ENCODE assay signal across 8 cellular contexts in genomic region chr18:37778417-37779165, GRCh38.
DNase-seq lines count a peak whose midpoint lies in the region; ATAC-seq, FAIRE-seq and TF ChIP-seq lines count a peak whose summit lies in the region.

No MANE protein-coding gene starts in this region.

- ATAC-seq in GM23338 = peak; percentile 96

- no peaks in the 10 kb centered on the region for H3K9me2 ChIP-seq in GM23338 (ENCODE audit: insufficient read depth)

- H3K4me1 ChIP-seq in GM23338 (ENCODE audit: insufficient read depth) = no peaks in the 10 kb centered on the region
- H3K4me1 ChIP-seq in endothelial cell of umbilical vein (ENCODE audit: control insufficient read depth, extremely low read depth, insufficient read depth, low read length) = no peaks in the 10 kb centered on the region
- no peaks in the 10 kb centered on the region for H3K4me1 ChIP-seq in vagina

- intact Hi-C loops in endothelial cell of umbilical vein (cut with micrococcal nuclease) (no loop called here), vagina (cut with DNase I) (no loop called here)

- no TSS peak for BruUV-seq in endothelial cell of umbilical vein (replicated peaks; lab: Mats Ljungman, UMichigan)

- dilution Hi-C loops in endothelial cell of umbilical vein (cut with MboI; ENCODE audit: extremely low pct_ligation_motif_present, low sequenced_read_pairs) = no loop called here

- H3K27ac Mint-ChIP-seq in GM23338 = no peak overlapping the region
- no peak overlapping the region for H3K27ac Mint-ChIP-seq in nephron

- POLR2A ChIA-PET in endothelial cell of umbilical vein (lab: Charles Lee) = no interaction called here

- no peaks in the 10 kb centered on the region for H3K36me3 Mint-ChIP-seq in GM23338 (ENCODE audit: low read depth)
- H3K36me3 Mint-ChIP-seq in nephron (ENCODE audit: low read depth) = no peaks in the 10 kb centered on the region

- H3K27me3 Mint-ChIP-seq in GM23338 (ENCODE audit: insufficient read depth, low read depth, poor library complexity) (no peaks in the 10 kb centered on the region), nephron (ENCODE audit: low read depth) (peaks cover 4% of the 10 kb centered on the region)

- H3K9me1 ChIP-seq in endothelial cell of umbilical vein (replicated peaks; ENCODE audit: control insufficient read depth, extremely low read depth, insufficient read depth, low read length) = no peaks in the 10 kb centered on the region

- TF ChIP-seq POLR2A in endothelial cell of umbilical vein (IDR thresholded peaks at IDR 0.05; ENCODE audit: low read depth, low read length) = no peak
- TF ChIP-seq POLR2A in vagina (IDR thresholded peaks at IDR 0.05) = no peak

- H3K4me2 ChIP-seq in GM23338 = peak overlapping the region; percentile 64; the same call in 1 of the 2 replicates
- H3K4me2 ChIP-seq in endothelial cell of umbilical vein (ENCODE audit: insufficient read depth, low read length) = no peak overlapping the region

- DNase-seq in NCI-H1105 treated with DMSO at 0.1 percent for 48 hours (lab: John Stamatoyannopoulos, UW) (peak; percentile 22), NCI-H1105 (lab: John Stamatoyannopoulos, UW) (no peak), GM23338 (ENCODE audit: low spot score) (peak; percentile 92), M059J (ENCODE audit: low read depth) (peak; percentile 33), T1000 (lab: John Stamatoyannopoulos, UW) (peak; percentile 2), endothelial cell of umbilical vein (ENCODE audit: low read depth, low spot score) (peak; percentile 5), vagina (ENCODE audit: extremely low spot score in 2 of 2) (no peak)

- H3F3A ChIP-seq in GM23338 (replicated peaks; ENCODE audit: low read depth) = no peaks in the 10 kb centered on the region

- peak; percentile 86 to 98 for TF ChIP-seq CTCF in GM23338 (conservative IDR thresholded peaks at IDR 0.05; ENCODE audit: low read depth in 2 of 2)
- peak; percentile 55 to 75 for TF ChIP-seq CTCF in endothelial cell of umbilical vein (IDR thresholded peaks at IDR 0.05; ENCODE audit: extremely low read depth in 1 of 2, insufficient read depth in 1 of 2, low read depth in 1 of 2, low read length in 2 of 2)
- peak; percentile 87 to 92 (median 90) for TF ChIP-seq CTCF in nephron (IDR thresholded peaks at IDR 0.05; ENCODE audit: unreplicated experiment in 3 of 3)
- peak; percentile 11 to 35 (median 23) for TF ChIP-seq CTCF in vagina (IDR thresholded peaks at IDR 0.05)

- no peaks in the 10 kb centered on the region for H3K36me3 ChIP-seq in GM23338 (ENCODE audit: insufficient read depth)
- H3K36me3 ChIP-seq in endothelial cell of umbilical vein (ENCODE audit: control insufficient read depth in 2 of 2, extremely low read depth in 1 of 2, insufficient read depth in 2 of 2, low read length in 2 of 2) = no peaks in the 10 kb centered on the region
- H3K36me3 ChIP-seq in vagina = no peaks in the 10 kb centered on the region

- CTCF ChIA-PET in endothelial cell of umbilical vein (lab: Charles Lee) = interaction anchor here (0.6 kb wide), 1 partner anchor 1796 kb away, joined by 3 read pairs; no protein-coding TSS in a partner anchor

- H3K9me3 ChIP-seq in endothelial cell of umbilical vein (replicated peaks; ENCODE audit: control insufficient read depth, insufficient read depth, low read length) (no peaks in the 10 kb centered on the region), vagina (no peaks in the 10 kb centered on the region)

- H3K4me3 ChIP-seq in GM23338 (peak overlapping the region; percentile 17; the same call in 1 of the 2 replicates), endothelial cell of umbilical vein (replicated peaks in 1 of 3; ENCODE audit: insufficient read depth in 1 of 3, low read depth in 1 of 3, low read length in 3 of 3) (no peak overlapping the region), vagina (no peak overlapping the region)

- H3K27ac ChIP-seq in GM23338 (ENCODE audit: low read depth) (no peak overlapping the region), endothelial cell of umbilical vein (ENCODE audit: insufficient read depth, low read depth, low read length) (no peak overlapping the region), vagina (no peak overlapping the region)

- no peak overlapping the region for H3K9ac ChIP-seq in endothelial cell of umbilical vein (replicated peaks; ENCODE audit: extremely low read depth, insufficient read depth, low read length)

- no peaks in the 10 kb centered on the region for H3K4me1 Mint-ChIP-seq in GM23338
- no peaks in the 10 kb centered on the region for H3K4me1 Mint-ChIP-seq in nephron

- H3K9me3 Mint-ChIP-seq in GM23338 (no peaks in the 10 kb centered on the region), nephron (no peaks in the 10 kb centered on the region)

- FAIRE-seq in endothelial cell of umbilical vein (lab: Jason Lieb, UNC) = no peak

- H3K79me2 ChIP-seq in GM23338 (replicated peaks; ENCODE audit: insufficient read depth) = no peaks in the 10 kb centered on the region
- no peaks in the 10 kb centered on the region for H3K79me2 ChIP-seq in endothelial cell of umbilical vein (ENCODE audit: control insufficient read depth, insufficient read depth, low read length)

- no peaks in the 10 kb centered on the region for H4K20me1 ChIP-seq in GM23338 (replicated peaks; ENCODE audit: insufficient read depth)
- no peaks in the 10 kb centered on the region for H4K20me1 ChIP-seq in endothelial cell of umbilical vein (replicated peaks; ENCODE audit: control insufficient read depth, extremely low read depth, insufficient read depth, low read length)

- no peaks in the 10 kb centered on the region for H3K27me3 ChIP-seq in GM23338 (ENCODE audit: insufficient read depth)
- no peaks in the 10 kb centered on the region for H3K27me3 ChIP-seq in endothelial cell of umbilical vein (ENCODE audit: control insufficient read depth in 2 of 2, insufficient read depth in 2 of 2, low read length in 2 of 2)
- H3K27me3 ChIP-seq in vagina = no peaks in the 10 kb centered on the region

- H3K4me3 Mint-ChIP-seq in GM23338 = no peak overlapping the region
- no peak overlapping the region for H3K4me3 Mint-ChIP-seq in nephron

- H2AFZ ChIP-seq in GM23338 (peak overlapping the region; percentile 87; the same call in 1 of the 2 replicates), endothelial cell of umbilical vein (ENCODE audit: low read depth, low read length) (no peak overlapping the region)

TF ChIP-seq in GM23338, 12 proteins besides CTCF, POLR2A, EP300 and RAD21 (continues in another document):
- TF ChIP-seq EZH2 (IDR thresholded peaks at IDR 0.05; ENCODE audit: low read depth, unreplicated experiment) (no peak), ZNF331 (CRISPR knock-in tag; IDR thresholded peaks at IDR 0.05; ENCODE audit: low read depth) (no peak), JUNB (IDR thresholded peaks at IDR 0.05; ENCODE audit: unreplicated experiment) (no peak)
- TF ChIP-seq, protein P1, sequence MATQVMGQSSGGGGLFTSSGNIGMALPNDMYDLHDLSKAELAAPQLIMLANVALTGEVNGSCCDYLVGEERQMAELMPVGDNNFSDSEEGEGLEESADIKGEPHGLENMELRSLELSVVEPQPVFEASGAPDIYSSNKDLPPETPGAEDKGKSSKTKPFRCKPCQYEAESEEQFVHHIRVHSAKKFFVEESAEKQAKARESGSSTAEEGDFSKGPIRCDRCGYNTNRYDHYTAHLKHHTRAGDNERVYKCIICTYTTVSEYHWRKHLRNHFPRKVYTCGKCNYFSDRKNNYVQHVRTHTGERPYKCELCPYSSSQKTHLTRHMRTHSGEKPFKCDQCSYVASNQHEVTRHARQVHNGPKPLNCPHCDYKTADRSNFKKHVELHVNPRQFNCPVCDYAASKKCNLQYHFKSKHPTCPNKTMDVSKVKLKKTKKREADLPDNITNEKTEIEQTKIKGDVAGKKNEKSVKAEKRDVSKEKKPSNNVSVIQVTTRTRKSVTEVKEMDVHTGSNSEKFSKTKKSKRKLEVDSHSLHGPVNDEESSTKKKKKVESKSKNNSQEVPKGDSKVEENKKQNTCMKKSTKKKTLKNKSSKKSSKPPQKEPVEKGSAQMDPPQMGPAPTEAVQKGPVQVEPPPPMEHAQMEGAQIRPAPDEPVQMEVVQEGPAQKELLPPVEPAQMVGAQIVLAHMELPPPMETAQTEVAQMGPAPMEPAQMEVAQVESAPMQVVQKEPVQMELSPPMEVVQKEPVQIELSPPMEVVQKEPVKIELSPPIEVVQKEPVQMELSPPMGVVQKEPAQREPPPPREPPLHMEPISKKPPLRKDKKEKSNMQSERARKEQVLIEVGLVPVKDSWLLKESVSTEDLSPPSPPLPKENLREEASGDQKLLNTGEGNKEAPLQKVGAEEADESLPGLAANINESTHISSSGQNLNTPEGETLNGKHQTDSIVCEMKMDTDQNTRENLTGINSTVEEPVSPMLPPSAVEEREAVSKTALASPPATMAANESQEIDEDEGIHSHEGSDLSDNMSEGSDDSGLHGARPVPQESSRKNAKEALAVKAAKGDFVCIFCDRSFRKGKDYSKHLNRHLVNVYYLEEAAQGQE (IDR thresholded peaks at IDR 0.05; ENCODE audit: unreplicated experiment) = no peak

TF ChIP-seq in endothelial cell of umbilical vein, 7 proteins besides CTCF, POLR2A, EP300 and RAD21:
- TF ChIP-seq FOS (IDR thresholded peaks at IDR 0.05; ENCODE audit: borderline replicate concordance, insufficient read depth, low read length) (no peak), EZH2 (IDR thresholded peaks at IDR 0.05; ENCODE audit: borderline replicate concordance, low read depth, low read length, severe bottlenecking) (no peak), POLR2AphosphoS5 (IDR thresholded peaks at IDR 0.05; ENCODE audit: insufficient read depth, low read depth, low read length) (no peak), GATA2 (IDR thresholded peaks at IDR 0.05; ENCODE audit: insufficient read depth, insufficient read length, low read depth, low read length) (no peak), MYC (IDR thresholded peaks at IDR 0.05; ENCODE audit: low read depth, low read length) (no peak), JUN (IDR thresholded peaks at IDR 0.05; ENCODE audit: borderline replicate concordance, insufficient read depth, insufficient read length, low read depth) (no peak), MAX (IDR thresholded peaks at IDR 0.05; ENCODE audit: insufficient read depth, insufficient read length) (no peak)

Comparison
In these comparisons a context has a peak if more than half of its experiments do, and no peak if none do; other contexts are left out.
1. DNase-seq: peak in NCI-H1105 treated with DMSO at 0.1 percent for 48 hours (single experiment), GM23338 (single experiment), M059J (single experiment), T1000 (single experiment) and endothelial cell of umbilical vein (single experiment); none in NCI-H1105 (single experiment) and vagina (0 of 2).
2. CTCF ChIP-seq: peak in every context shown above with its lines; median percentile 92 in GM23338; 90 in nephron; 65 in endothelial cell of umbilical vein; 23 in vagina.